ENCODE assay signal across 2 cellular contexts in the genomic region with DNA sequence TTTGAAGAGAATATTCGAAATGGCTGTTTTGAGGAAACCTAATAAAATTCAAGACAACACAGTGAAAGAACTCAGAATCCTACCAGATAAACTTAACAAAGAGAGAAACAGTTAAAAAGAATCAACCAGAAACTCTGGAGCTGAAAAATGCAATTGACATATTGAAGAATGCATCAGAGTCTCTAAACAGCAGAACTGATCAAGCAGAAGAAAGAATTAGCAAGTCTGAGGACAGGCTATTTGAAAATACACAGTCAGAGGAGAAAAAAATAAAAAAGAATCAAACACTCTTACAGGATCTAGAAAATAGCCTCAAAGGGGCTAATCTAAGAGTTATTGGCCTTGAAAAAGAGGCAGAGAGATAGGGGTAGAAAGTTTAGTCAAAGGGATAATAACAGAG.
TF ChIP-seq lines count a peak whose summit lies in the region.

No MANE protein-coding gene starts in this region.

TF ChIP-seq in HepG2, 621 proteins besides CTCF, POLR2A, EP300 and RAD21:
- no peak for TF ChIP-seq GPN1 (CRISPR knock-in tag; IDR thresholded peaks at IDR 0.05; ENCODE audit: borderline replicate concordance)
- TF ChIP-seq, protein P1, sequence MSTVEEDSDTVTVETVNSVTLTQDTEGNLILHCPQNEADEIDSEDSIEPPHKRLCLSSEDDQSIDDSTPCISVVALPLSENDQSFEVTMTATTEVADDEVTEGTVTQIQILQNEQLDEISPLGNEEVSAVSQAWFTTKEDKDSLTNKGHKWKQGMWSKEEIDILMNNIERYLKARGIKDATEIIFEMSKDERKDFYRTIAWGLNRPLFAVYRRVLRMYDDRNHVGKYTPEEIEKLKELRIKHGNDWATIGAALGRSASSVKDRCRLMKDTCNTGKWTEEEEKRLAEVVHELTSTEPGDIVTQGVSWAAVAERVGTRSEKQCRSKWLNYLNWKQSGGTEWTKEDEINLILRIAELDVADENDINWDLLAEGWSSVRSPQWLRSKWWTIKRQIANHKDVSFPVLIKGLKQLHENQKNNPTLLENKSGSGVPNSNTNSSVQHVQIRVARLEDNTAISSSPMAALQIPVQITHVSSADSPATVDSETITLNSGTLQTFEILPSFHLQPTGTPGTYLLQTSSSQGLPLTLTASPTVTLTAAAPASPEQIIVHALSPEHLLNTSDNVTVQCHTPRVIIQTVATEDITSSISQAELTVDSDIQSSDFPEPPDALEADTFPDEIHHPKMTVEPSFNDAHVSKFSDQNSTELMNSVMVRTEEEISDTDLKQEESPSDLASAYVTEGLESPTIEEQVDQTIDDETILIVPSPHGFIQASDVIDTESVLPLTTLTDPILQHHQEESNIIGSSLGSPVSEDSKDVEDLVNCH (CRISPR knock-in tag; IDR thresholded peaks at IDR 0.05), result no peak
- TF ChIP-seq ZNF160 (CRISPR knock-in tag; IDR thresholded peaks at IDR 0.05), result 0 out of 2 replicates have a peak, but pooled peaks have one; percentile 68

TF ChIP-seq in WTC11, 78 proteins besides CTCF, POLR2A, EP300 and RAD21:
- TF ChIP-seq PRRX2 (CRISPR knock-in tag; IDR thresholded peaks at IDR 0.05) (no peak), ZMAT4 (CRISPR knock-in tag; IDR thresholded peaks at IDR 0.05) (no peak), ATF3 (CRISPR knock-in tag; conservative IDR thresholded peaks at IDR 0.05) (no peak), AFF4 (CRISPR knock-in tag; IDR thresholded peaks at IDR 0.05; ENCODE audit: borderline replicate concordance) (no peak), ZNF121 (CRISPR knock-in tag; IDR thresholded peaks at IDR 0.05) (no peak), ERG (CRISPR knock-in tag; IDR thresholded peaks at IDR 0.05) (no peak), GRHL2 (CRISPR knock-in tag; IDR thresholded peaks at IDR 0.05; ENCODE audit: insufficient replicate concordance, severe bottlenecking) (no peak)
- TF ChIP-seq, protein P2, sequence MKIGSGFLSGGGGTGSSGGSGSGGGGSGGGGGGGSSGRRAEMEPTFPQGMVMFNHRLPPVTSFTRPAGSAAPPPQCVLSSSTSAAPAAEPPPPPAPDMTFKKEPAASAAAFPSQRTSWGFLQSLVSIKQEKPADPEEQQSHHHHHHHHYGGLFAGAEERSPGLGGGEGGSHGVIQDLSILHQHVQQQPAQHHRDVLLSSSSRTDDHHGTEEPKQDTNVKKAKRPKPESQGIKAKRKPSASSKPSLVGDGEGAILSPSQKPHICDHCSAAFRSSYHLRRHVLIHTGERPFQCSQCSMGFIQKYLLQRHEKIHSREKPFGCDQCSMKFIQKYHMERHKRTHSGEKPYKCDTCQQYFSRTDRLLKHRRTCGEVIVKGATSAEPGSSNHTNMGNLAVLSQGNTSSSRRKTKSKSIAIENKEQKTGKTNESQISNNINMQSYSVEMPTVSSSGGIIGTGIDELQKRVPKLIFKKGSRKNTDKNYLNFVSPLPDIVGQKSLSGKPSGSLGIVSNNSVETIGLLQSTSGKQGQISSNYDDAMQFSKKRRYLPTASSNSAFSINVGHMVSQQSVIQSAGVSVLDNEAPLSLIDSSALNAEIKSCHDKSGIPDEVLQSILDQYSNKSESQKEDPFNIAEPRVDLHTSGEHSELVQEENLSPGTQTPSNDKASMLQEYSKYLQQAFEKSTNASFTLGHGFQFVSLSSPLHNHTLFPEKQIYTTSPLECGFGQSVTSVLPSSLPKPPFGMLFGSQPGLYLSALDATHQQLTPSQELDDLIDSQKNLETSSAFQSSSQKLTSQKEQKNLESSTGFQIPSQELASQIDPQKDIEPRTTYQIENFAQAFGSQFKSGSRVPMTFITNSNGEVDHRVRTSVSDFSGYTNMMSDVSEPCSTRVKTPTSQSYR (CRISPR knock-in tag; IDR thresholded peaks at IDR 0.05), result no peak
- TF ChIP-seq, protein P3, sequence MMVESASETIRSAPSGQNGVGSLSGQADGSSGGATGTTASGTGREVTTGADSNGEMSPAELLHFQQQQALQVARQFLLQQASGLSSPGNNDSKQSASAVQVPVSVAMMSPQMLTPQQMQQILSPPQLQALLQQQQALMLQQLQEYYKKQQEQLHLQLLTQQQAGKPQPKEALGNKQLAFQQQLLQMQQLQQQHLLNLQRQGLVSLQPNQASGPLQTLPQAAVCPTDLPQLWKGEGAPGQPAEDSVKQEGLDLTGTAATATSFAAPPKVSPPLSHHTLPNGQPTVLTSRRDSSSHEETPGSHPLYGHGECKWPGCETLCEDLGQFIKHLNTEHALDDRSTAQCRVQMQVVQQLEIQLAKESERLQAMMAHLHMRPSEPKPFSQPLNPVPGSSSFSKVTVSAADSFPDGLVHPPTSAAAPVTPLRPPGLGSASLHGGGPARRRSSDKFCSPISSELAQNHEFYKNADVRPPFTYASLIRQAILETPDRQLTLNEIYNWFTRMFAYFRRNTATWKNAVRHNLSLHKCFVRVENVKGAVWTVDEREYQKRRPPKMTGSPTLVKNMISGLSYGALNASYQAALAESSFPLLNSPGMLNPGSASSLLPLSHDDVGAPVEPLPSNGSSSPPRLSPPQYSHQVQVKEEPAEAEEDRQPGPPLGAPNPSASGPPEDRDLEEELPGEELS (CRISPR knock-in tag; IDR thresholded peaks at IDR 0.05), result no peak
